ENCODE assay signal across 2 cellular contexts in the genomic region with DNA sequence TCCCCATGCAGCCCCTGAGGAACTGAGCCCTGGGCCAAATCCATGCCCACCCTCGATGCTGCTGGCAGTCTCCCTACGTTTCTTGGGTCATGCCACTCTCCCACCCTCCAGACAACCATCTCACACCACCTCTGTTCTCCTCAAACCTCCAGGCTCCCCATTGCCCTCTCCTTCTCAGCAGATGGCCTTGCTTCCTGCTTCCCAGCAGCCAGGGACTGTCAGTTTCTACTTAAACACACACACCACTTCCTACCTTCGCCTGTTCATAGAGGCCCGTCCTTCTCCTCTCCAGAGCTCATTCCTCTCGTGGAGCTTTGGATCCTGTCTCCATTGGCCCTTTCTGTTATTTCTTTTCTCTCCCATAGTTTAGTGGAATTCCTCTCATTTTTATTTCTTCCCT.
TF ChIP-seq lines count a peak whose summit lies in the region.

No MANE protein-coding gene starts in this region.

TF ChIP-seq in K562, 482 proteins besides CTCF, POLR2A, EP300 and RAD21:
- TF ChIP-seq, protein P1, sequence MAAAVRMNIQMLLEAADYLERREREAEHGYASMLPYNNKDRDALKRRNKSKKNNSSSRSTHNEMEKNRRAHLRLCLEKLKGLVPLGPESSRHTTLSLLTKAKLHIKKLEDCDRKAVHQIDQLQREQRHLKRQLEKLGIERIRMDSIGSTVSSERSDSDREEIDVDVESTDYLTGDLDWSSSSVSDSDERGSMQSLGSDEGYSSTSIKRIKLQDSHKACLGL (CRISPR knock-in tag; IDR thresholded peaks at IDR 0.05; ENCODE audit: borderline replicate concordance, poor library complexity, severe bottlenecking), result no peak
- TF ChIP-seq ZNF830 (CRISPR knock-in tag; IDR thresholded peaks at IDR 0.05), result no peak
- TF ChIP-seq MIER1 (IDR thresholded peaks at IDR 0.05; ENCODE audit: low read depth), result no peak
- no peak for TF ChIP-seq HNRNPUL1 (IDR thresholded peaks at IDR 0.05; ENCODE audit: low read length)
- TF ChIP-seq BRF1 (IDR thresholded peaks at IDR 0.05; ENCODE audit: borderline replicate concordance, extremely low read depth, insufficient read length), result no peak
- TF ChIP-seq ZNF431 (CRISPR knock-in tag; IDR thresholded peaks at IDR 0.05), result no peak
- TF ChIP-seq, protein P2, sequence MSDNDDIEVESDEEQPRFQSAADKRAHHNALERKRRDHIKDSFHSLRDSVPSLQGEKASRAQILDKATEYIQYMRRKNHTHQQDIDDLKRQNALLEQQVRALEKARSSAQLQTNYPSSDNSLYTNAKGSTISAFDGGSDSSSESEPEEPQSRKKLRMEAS (CRISPR knock-in tag; IDR thresholded peaks at IDR 0.05), result 0 out of 2 replicates have a peak, but pooled peaks have one; percentile 20
- TF ChIP-seq, protein P3, sequence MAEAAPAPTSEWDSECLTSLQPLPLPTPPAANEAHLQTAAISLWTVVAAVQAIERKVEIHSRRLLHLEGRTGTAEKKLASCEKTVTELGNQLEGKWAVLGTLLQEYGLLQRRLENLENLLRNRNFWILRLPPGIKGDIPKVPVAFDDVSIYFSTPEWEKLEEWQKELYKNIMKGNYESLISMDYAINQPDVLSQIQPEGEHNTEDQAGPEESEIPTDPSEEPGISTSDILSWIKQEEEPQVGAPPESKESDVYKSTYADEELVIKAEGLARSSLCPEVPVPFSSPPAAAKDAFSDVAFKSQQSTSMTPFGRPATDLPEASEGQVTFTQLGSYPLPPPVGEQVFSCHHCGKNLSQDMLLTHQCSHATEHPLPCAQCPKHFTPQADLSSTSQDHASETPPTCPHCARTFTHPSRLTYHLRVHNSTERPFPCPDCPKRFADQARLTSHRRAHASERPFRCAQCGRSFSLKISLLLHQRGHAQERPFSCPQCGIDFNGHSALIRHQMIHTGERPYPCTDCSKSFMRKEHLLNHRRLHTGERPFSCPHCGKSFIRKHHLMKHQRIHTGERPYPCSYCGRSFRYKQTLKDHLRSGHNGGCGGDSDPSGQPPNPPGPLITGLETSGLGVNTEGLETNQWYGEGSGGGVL (CRISPR knock-in tag; IDR thresholded peaks at IDR 0.05), result no peak
- no peak for TF ChIP-seq PTBP1 (IDR thresholded peaks at IDR 0.05; ENCODE audit: low read depth, low read length)

TF ChIP-seq in HEK293T, 16 proteins besides CTCF, POLR2A, EP300 and RAD21:
- TF ChIP-seq CTBP1 (IDR thresholded peaks at IDR 0.05; ENCODE audit: borderline replicate concordance), result no peak
- no peak for TF ChIP-seq NFRKB (IDR thresholded peaks at IDR 0.05)
- TF ChIP-seq, protein P4, sequence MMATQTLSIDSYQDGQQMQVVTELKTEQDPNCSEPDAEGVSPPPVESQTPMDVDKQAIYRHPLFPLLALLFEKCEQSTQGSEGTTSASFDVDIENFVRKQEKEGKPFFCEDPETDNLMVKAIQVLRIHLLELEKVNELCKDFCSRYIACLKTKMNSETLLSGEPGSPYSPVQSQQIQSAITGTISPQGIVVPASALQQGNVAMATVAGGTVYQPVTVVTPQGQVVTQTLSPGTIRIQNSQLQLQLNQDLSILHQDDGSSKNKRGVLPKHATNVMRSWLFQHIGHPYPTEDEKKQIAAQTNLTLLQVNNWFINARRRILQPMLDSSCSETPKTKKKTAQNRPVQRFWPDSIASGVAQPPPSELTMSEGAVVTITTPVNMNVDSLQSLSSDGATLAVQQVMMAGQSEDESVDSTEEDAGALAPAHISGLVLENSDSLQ (IDR thresholded peaks at IDR 0.05), result no peak
- no peak for TF ChIP-seq SP1 (IDR thresholded peaks at IDR 0.05)
- no peak for TF ChIP-seq L3MBTL2 (conservative IDR thresholded peaks at IDR 0.05)
- no peak for TF ChIP-seq ZNF384 (IDR thresholded peaks at IDR 0.05)
- TF ChIP-seq FOXK2 (IDR thresholded peaks at IDR 0.05), result no peak
TF ChIP-seq in HEK293T: peak in this region for 0.
